In genomic region chr2:8394569-8395359, GRCh38 we compare ENCODE assay signal across 24 cellular contexts.
"Had no signal": no experiment of that assay in that cellular context is flagged by ENCODE, and none has a peak within 500 bp of the region (broad histone marks: within the 10 kb centered on the region; RNA-seq: fewer than 3 reads in every experiment).

No MANE protein-coding gene starts in this region.

- H3K36me3 ChIP-seq: breast epithelium, left lung, pancreas, right atrium auricular region, tibial artery, WERI-Rb-1 had no signal

- ATAC-seq: activated CD8-positive, alpha-beta T cell treated with anti-CD3 and anti-CD28 coated beads, Interleukin-2, amount 10 ng/mL, durations not matched to agents 7 days and 5 days; activated T-cell treated with anti-CD3 and anti-CD28 coated beads, Interleukin-2, amount 50 U/mL, for 4 hours; foreskin keratinocyte; left lung; naive thymus-derived CD4-positive, alpha-beta T cell; pancreas; psoas muscle; stimulated activated naive CD8-positive, alpha-beta T cell treated with anti-CD3 and anti-CD28 coated beads, Interleukin-15, Interleukin-2, amounts not matched to agents 100 U/mL and 50 U/mL, for 24 hours had no signal

- H3K9me3 ChIP-seq: breast epithelium, left lung, pancreas, psoas muscle, right atrium auricular region, tibial artery had no signal

- DNase-seq: activated CD4-positive, alpha-beta T cell treated with anti-CD3 and anti-CD28 coated beads, Interleukin-2, amount 10 ng/mL, durations not matched to agents 7 days and 5 days; activated CD4-positive, CD25-positive, alpha-beta regulatory T cell treated with anti-CD3 and anti-CD28 coated beads, Interleukin-2, amount 50 U/mL, for 72 hours; activated CD8-positive, alpha-beta memory T cell treated with anti-CD3 and anti-CD28 coated beads, Interleukin-2, amount 50 U/mL, for 4 hours; activated CD8-positive, alpha-beta T cell treated with anti-CD3 and anti-CD28 coated beads, Interleukin-2, amount 10 ng/mL, durations not matched to agents 7 days and 5 days; activated naive CD4-positive, alpha-beta T cell treated with Interleukin-2 at 50 U/mL for 16 hours; activated naive CD8-positive, alpha-beta T cell treated with anti-CD3 and anti-CD28 coated beads for 36 hours; activated T-cell treated with anti-CD3 and anti-CD28 coated beads, Interleukin-2, amount 50 U/mL, for 4 hours; cerebellar nuclear complex; foreskin keratinocyte; left lung; naive thymus-derived CD4-positive, alpha-beta T cell; pancreas; psoas muscle; stimulated activated CD4-positive, alpha-beta T cell treated with anti-CD3 and anti-CD28 coated beads, Interleukin-12 subunit alpha, Interleukin-12 subunit beta, amount 100 ng/mL, for 4 hours; stimulated activated CD4-positive, alpha-beta T cell treated with anti-CD3 and anti-CD28 coated beads, Interleukin-4, amount 100 ng/mL, for 4 hours; stimulated activated naive CD8-positive, alpha-beta T cell treated with anti-CD3 and anti-CD28 coated beads, Interleukin-15, Interleukin-2, amounts not matched to agents 100 U/mL and 50 U/mL, for 24 hours; SW 1271; T-helper 2 cell; tibial artery; WERI-Rb-1 had no signal

- H3K27me3 ChIP-seq: breast epithelium, foreskin keratinocyte, left lung, pancreas, right atrium auricular region, tibial artery had no signal

- H3K27ac ChIP-seq: breast epithelium, coronary artery, foreskin keratinocyte, left lung, pancreas, psoas muscle, right atrium auricular region, tibial artery, WERI-Rb-1 had no signal

- FAIRE-seq: endometrium, pancreas had no signal

- H3K4me3 ChIP-seq: breast epithelium, coronary artery, left lung, pancreas, psoas muscle, right atrium auricular region, tibial artery had no signal

- H3K4me1 ChIP-seq: breast epithelium, foreskin keratinocyte, psoas muscle, right atrium auricular region, tibial artery had no signal
